ENCODE assay signal across 14 cellular contexts in the genomic region with DNA sequence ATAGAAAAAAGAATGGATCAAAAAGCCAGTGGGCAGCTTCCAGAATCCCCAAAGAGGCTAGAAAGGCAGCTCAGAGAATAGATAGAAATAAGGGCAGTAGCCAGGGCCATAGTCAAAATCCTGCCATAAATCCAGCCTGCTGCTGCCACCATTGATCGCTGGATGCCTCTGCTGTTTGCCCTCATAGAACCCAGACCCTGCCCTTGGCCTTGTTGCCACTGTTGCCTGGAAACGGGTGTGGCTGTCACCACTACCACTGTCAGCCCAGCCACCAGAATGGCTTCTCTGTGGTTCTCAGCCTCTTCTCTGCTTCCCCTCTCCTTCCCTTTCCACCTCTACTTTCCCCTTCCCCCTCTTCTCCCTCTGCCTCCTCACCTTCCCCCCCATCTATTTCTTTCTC. TPM values are rescaled to one million over a fixed set of nuclear protein-coding genes. Genes with fewer than 3 reads are reported as not detected.
DNase-seq lines count a peak whose midpoint lies in the region; ATAC-seq and TF ChIP-seq lines count a peak whose summit lies in the region.
"Had no signal": no experiment of that assay in that cellular context is flagged by ENCODE, and none has a peak within 500 bp of the region (broad histone marks: within the 10 kb centered on the region; RNA-seq: fewer than 3 reads in every experiment).

No MANE protein-coding gene starts in this region.

- intact Hi-C loops in CD8-positive, alpha-beta T cell (cut with DNase I, micrococcal nuclease): no loop called here
- intact Hi-C loops in right lobe of liver (cut with DNase I): no loop called here

- no peak overlapping the region for H3K27ac Mint-ChIP-seq in CD8-positive, alpha-beta T cell
- H3K27ac Mint-ChIP-seq in mesothelial cell of epicardium: no peak overlapping the region

- no peak overlapping the region for H3K4me3 Mint-ChIP-seq in CD8-positive, alpha-beta T cell
- H3K4me3 Mint-ChIP-seq in mesothelial cell of epicardium: no peak overlapping the region

- no peak overlapping the region for H3K4me3 ChIP-seq in CD8-positive, alpha-beta T cell (ENCODE audit: low read depth, low read length)
- H3K4me3 ChIP-seq in right lobe of liver: no peak overlapping the region
- H3K4me3 ChIP-seq: coronary artery, thoracic aorta had no signal

- H3K27me3 Mint-ChIP-seq in CD8-positive, alpha-beta T cell (ENCODE audit: low read depth): peaks cover 3% of the 10 kb centered on the region
- peaks cover 32% of the 10 kb centered on the region for H3K27me3 Mint-ChIP-seq in mesothelial cell of epicardium (ENCODE audit: low read depth)

- no peaks in the 10 kb centered on the region for H3K9me3 ChIP-seq in CD8-positive, alpha-beta T cell (ENCODE audit: low read length)
- no peaks in the 10 kb centered on the region for H3K9me3 ChIP-seq in right lobe of liver
- H3K9me3 ChIP-seq: thoracic aorta had no signal

- CTCF ChIA-PET in CD8-positive, alpha-beta T cell (lab: Charles Lee): no interaction called here

- no peaks in the 10 kb centered on the region for H3K9me3 Mint-ChIP-seq in CD8-positive, alpha-beta T cell
- H3K9me3 Mint-ChIP-seq in mesothelial cell of epicardium: no peaks in the 10 kb centered on the region

- no peak for TF ChIP-seq CTCF in CD8-positive, alpha-beta T cell (IDR thresholded peaks at IDR 0.05)
- no peak for TF ChIP-seq CTCF in right lobe of liver (IDR thresholded peaks at IDR 0.05)
- TF ChIP-seq CTCF in mesothelial cell of epicardium (IDR thresholded peaks at IDR 0.05; ENCODE audit: unreplicated experiment): no peak

- POLR2A ChIA-PET in CD8-positive, alpha-beta T cell (lab: Charles Lee): no interaction called here

- H3K36me3 Mint-ChIP-seq in CD8-positive, alpha-beta T cell: no peaks in the 10 kb centered on the region
- no peaks in the 10 kb centered on the region for H3K36me3 Mint-ChIP-seq in mesothelial cell of epicardium

- no peaks in the 10 kb centered on the region for H3K36me3 ChIP-seq in CD8-positive, alpha-beta T cell (ENCODE audit: insufficient read depth, low read length)
- H3K36me3 ChIP-seq in right lobe of liver: no peaks in the 10 kb centered on the region
- H3K36me3 ChIP-seq: thoracic aorta had no signal

- no peak for TF ChIP-seq POLR2A in right lobe of liver (IDR thresholded peaks at IDR 0.05)

- 40% methylated on average over 1 of the region's 2 CpGs for WGBS in right lobe of liver (ENCODE audit: insufficient coverage, low coverage, low lambda C conversion rate, missing lambda C conversion rate)

- DNase-seq in CD8-positive, alpha-beta T cell: peak in 5 of 7 experiments; percentile 9 to 40 (median 22)
- DNase-seq in UCSD-AML1 (lab: John Stamatoyannopoulos, UW; ENCODE audit: unreplicated experiment) (peak; percentile 47), right lobe of liver (peak; percentile 61 to 80 (median 80)), mesothelial cell of epicardium (ENCODE audit: low spot score in 2 of 2, unreplicated experiment in 2 of 2) (no peak), NCI-H526 (lab: John Stamatoyannopoulos, UW) (no peak), SHP77 (lab: John Stamatoyannopoulos, UW) (no peak)
- DNase-seq: activated CD4-positive, alpha-beta T cell treated with anti-CD3 and anti-CD28 coated beads for 1 hour; NCI-H446; retina; SHP77 treated with DMSO at 0.1 percent for 48 hours had no signal

- peaks cover 9% of the 10 kb centered on the region for H3K4me1 ChIP-seq in CD8-positive, alpha-beta T cell (ENCODE audit: insufficient read depth, low read length)
- H3K4me1 ChIP-seq in right lobe of liver: no peaks in the 10 kb centered on the region

- peaks cover 9% of the 10 kb centered on the region for H3K4me1 Mint-ChIP-seq in CD8-positive, alpha-beta T cell (ENCODE audit: low read depth)
- no peaks in the 10 kb centered on the region for H3K4me1 Mint-ChIP-seq in mesothelial cell of epicardium

- no peak overlapping the region for H3K27ac ChIP-seq in CD8-positive, alpha-beta T cell (ENCODE audit: low read depth, low read length)
- H3K27ac ChIP-seq in right lobe of liver: no peak overlapping the region
- H3K27ac ChIP-seq: coronary artery, thoracic aorta had no signal

- H3K27me3 ChIP-seq in CD8-positive, alpha-beta T cell (ENCODE audit: insufficient read depth, low read length): no peaks in the 10 kb centered on the region
- no peaks in the 10 kb centered on the region for H3K27me3 ChIP-seq in right lobe of liver

- ATAC-seq in CD8-positive, alpha-beta T cell: no peak
- peak; percentile 39 for ATAC-seq in HG02885 (IDR thresholded peaks at IDR 0.05; ENCODE audit: poor library complexity, unreplicated experiment)
- ATAC-seq in right lobe of liver: peak; percentile 71 to 97 (median 86)
- no peak for ATAC-seq in HG03196 (IDR thresholded peaks at IDR 0.05; ENCODE audit: unreplicated experiment)

RNA-seq across cellular contexts. Expression of gene HHEX, which starts 57.8 kb away (rescaled TPM):
- 1 to 10 TPM; 2.0 to 2.2 TPM for total RNA-seq in CD8-positive, alpha-beta T cell
- total RNA-seq in right lobe of liver: 10 to 100 TPM; 26.8 to 73.2 (median 42.0) TPM
- total RNA-seq in mesothelial cell of epicardium: 0.13 to 0.31 TPM in 2 of 3 replicates, not detected in the other

Comparison
In these comparisons a context has a peak if more than half of its experiments do, and no peak if none do; other contexts are left out.
1. ATAC-seq: peak in HG02885 (single experiment) and right lobe of liver (4 of 4); none in CD8-positive, alpha-beta T cell (single experiment) and HG03196 (single experiment).
2. DNase-seq: peak in CD8-positive, alpha-beta T cell (5 of 7), UCSD-AML1 (single experiment) and right lobe of liver (3 of 3); none in mesothelial cell of epicardium (0 of 2), NCI-H526 (0 of 2) and SHP77 (0 of 2).
3. RNA of gene HHEX, which starts 57.8 kb away (total RNA-seq): 26.8 to 73.2 TPM in right lobe of liver; 2.0 to 2.2 TPM in CD8-positive, alpha-beta T cell and 0.13 to 0.31 TPM in mesothelial cell of epicardium; every median in the first group is over 4 times any median in the second.